Comparison of ENCODE assay signal across 8 cellular contexts in the genomic region with DNA sequence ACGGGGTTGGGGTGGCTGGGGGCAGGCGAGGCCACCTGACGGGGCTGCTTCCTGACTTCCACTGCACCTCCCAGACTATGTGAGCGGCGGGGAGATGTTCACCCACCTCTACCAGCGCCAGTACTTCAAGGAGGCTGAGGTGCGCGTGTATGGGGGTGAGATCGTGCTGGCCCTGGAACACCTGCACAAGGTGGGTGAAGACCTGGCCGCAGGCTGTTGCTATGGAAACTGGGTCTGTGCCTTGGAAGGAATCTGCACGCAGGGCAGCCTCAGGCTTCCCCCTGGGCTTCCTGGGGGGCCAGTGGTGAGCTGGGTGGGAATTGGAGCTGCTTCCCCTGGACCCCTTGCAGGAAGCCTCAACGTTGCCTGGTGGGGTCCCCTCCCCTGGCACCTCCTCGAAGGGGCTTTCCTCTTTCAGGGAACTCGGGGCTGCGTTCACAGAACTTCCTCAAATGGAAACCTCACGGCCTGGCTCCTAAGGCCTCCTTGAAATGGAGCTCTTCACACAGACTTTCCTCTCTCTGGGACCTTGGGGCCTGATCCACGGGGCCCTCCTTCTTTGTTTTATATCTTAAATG. TPM values are rescaled to one million over a fixed set of nuclear protein-coding genes. Genes with fewer than 3 reads are reported as not detected.
A peak's percentile ranks its signal among the peaks of the same experiment; 100 is the strongest.
DNase-seq lines count a peak whose midpoint lies in the region; ATAC-seq and TF ChIP-seq lines count a peak whose summit lies in the region.

No MANE protein-coding gene starts in this region.

- H3K36me3 Mint-ChIP-seq in CD4-positive, CD25-positive, alpha-beta regulatory T cell, result peaks cover 17% of the 10 kb centered on the region
- peaks cover 21% of the 10 kb centered on the region for H3K36me3 Mint-ChIP-seq in nephron (ENCODE audit: low read depth)

- H3K56ac ChIP-seq in IMR-90 (ENCODE audit: extremely low read depth, insufficient read depth, low read length), result no peak overlapping the region

- peaks cover 42% of the 10 kb centered on the region for H3K36me3 ChIP-seq in CD4-positive, CD25-positive, alpha-beta regulatory T cell (ENCODE audit: control insufficient read depth, insufficient read depth, low read length)
- H3K36me3 ChIP-seq in IMR-90 (ENCODE audit: control insufficient read depth, insufficient read depth, low read length) (peaks cover 32% of the 10 kb centered on the region), adipocyte (ENCODE audit: control insufficient read depth, insufficient read depth, low read length, severe bottlenecking) (peaks cover 43% of the 10 kb centered on the region)

- in situ Hi-C loops in IMR-90 (cut with MboI; ENCODE audit: low sequenced_read_pairs), result no loop called here

- peaks cover 6 to 69% of the 10 kb centered on the region in 2 experiments for H3K79me1 ChIP-seq in IMR-90 (ENCODE audit: low read depth in 1 of 2, low read length in 2 of 2)

- TF ChIP-seq RAD21 in IMR-90 (IDR thresholded peaks at IDR 0.05; ENCODE audit: low read length), result no peak

- no peak overlapping the region for H3K4me2 ChIP-seq in IMR-90 (ENCODE audit: low read depth, low read length)

- peak overlapping the region; percentile 10 for H3K27ac ChIP-seq in CD4-positive, CD25-positive, alpha-beta regulatory T cell (ENCODE audit: insufficient read depth, low read length, poor library complexity, severe bottlenecking)
- H3K27ac ChIP-seq in IMR-90 (ENCODE audit: insufficient read depth, low read length), result no peak overlapping the region

- no peaks in the 10 kb centered on the region for H3K9me3 Mint-ChIP-seq in CD4-positive, CD25-positive, alpha-beta regulatory T cell
- H3K9me3 Mint-ChIP-seq in nephron, result no peaks in the 10 kb centered on the region

- no peak overlapping the region for H2BK120ac ChIP-seq in IMR-90 (ENCODE audit: low read depth, low read length)

- peak overlapping the region; percentile 94 to 97 (median 96) for H3K4me3 Mint-ChIP-seq in CD4-positive, CD25-positive, alpha-beta regulatory T cell
- H3K4me3 Mint-ChIP-seq in nephron, result peak overlapping the region; percentile 86 to 91 (median 90)

- no peak for TF ChIP-seq CTCF in IMR-90 (conservative IDR thresholded peaks at IDR 0.05; ENCODE audit: low read depth, low read length)
- TF ChIP-seq CTCF in nephron (IDR thresholded peaks at IDR 0.05; ENCODE audit: unreplicated experiment in 3 of 3), result no peak

- H4K8ac ChIP-seq in IMR-90 (ENCODE audit: low read depth in 2 of 2, low read length in 2 of 2), result no peak overlapping the region

- H3K14ac ChIP-seq in IMR-90 (replicated peaks; ENCODE audit: low read depth, low read length), result no peak overlapping the region

- no peak overlapping the region for H3K4me3 ChIP-seq in CD4-positive, CD25-positive, alpha-beta regulatory T cell (ENCODE audit: low read depth, low read length)
- H3K4me3 ChIP-seq in IMR-90 (ENCODE audit: insufficient read depth, low read depth, low read length), result no peak overlapping the region
- no peak overlapping the region for H3K4me3 ChIP-seq in adipocyte (ENCODE audit: low read length)

- H4K5ac ChIP-seq in IMR-90 (ENCODE audit: low read depth, low read length), result no peak overlapping the region

- no peak overlapping the region for H2BK5ac ChIP-seq in IMR-90 (ENCODE audit: low read depth, low read length, poor library complexity, severe bottlenecking)

- peaks cover 14% of the 10 kb centered on the region for H3K9me1 ChIP-seq in IMR-90 (ENCODE audit: insufficient read depth, low read length)

- no peak overlapping the region for H2BK20ac ChIP-seq in IMR-90 (ENCODE audit: low read depth, low read length)

- no peaks in the 10 kb centered on the region for H4K20me1 ChIP-seq in IMR-90 (ENCODE audit: insufficient read depth, low read length)

- no peak overlapping the region for H4K91ac ChIP-seq in IMR-90 (ENCODE audit: insufficient read depth, low read depth, low read length)

- H2AFZ ChIP-seq in IMR-90 (replicated peaks; ENCODE audit: low read length, poor library complexity), result no peak overlapping the region

- no peak overlapping the region for H3K18ac ChIP-seq in IMR-90 (ENCODE audit: low read depth, low read length)

- H3K27ac Mint-ChIP-seq in CD4-positive, CD25-positive, alpha-beta regulatory T cell, result peak overlapping the region in 1 of 3 donors; percentile 91
- H3K27ac Mint-ChIP-seq in nephron, result no peak overlapping the region

- no peak for ATAC-seq in CD4-positive, CD25-positive, alpha-beta regulatory T cell (ENCODE audit: low read depth in 2 of 2)
- ATAC-seq in IMR-90 (ENCODE audit: low read depth) (no peak), HG02885 (IDR thresholded peaks at IDR 0.05; ENCODE audit: poor library complexity, unreplicated experiment) (no peak)

- H3K4me1 Mint-ChIP-seq in CD4-positive, CD25-positive, alpha-beta regulatory T cell, result peaks cover 0 to 42% (median 19%) of the 10 kb centered on the region in 4 donors
- peaks cover 13% of the 10 kb centered on the region for H3K4me1 Mint-ChIP-seq in nephron

- peaks cover 28% of the 10 kb centered on the region for H3K4me1 ChIP-seq in CD4-positive, CD25-positive, alpha-beta regulatory T cell (ENCODE audit: control insufficient read depth, insufficient read depth, low read length, poor library complexity, severe bottlenecking)
- peaks cover 21% of the 10 kb centered on the region for H3K4me1 ChIP-seq in IMR-90 (ENCODE audit: control insufficient read depth, insufficient read depth, low read length)
- peaks cover 33% of the 10 kb centered on the region for H3K4me1 ChIP-seq in adipocyte (ENCODE audit: control insufficient read depth, insufficient read depth, low read length)

- POLR2A ChIA-PET in IMR-90 (lab: Charles Lee; ENCODE audit: unreplicated experiment), result no interaction called here

- no peak overlapping the region for H3K9ac ChIP-seq in IMR-90 (ENCODE audit: low read depth, low read length)
- peak overlapping the region; percentile 98 for H3K9ac ChIP-seq in adipocyte (ENCODE audit: low read length)

- intact Hi-C loops in IMR-90 (cut with micrococcal nuclease), result no loop called here

- no peak overlapping the region for H3K23ac ChIP-seq in IMR-90 (ENCODE audit: low read depth, low read length)

- H3K27me3 Mint-ChIP-seq in CD4-positive, CD25-positive, alpha-beta regulatory T cell, result no peaks in the 10 kb centered on the region
- H3K27me3 Mint-ChIP-seq in nephron (ENCODE audit: low read depth), result peaks cover 4% of the 10 kb centered on the region

- H3K4ac ChIP-seq in IMR-90 (ENCODE audit: low read depth, low read length), result no peak overlapping the region

- dilution Hi-C loops in IMR-90 (cut with HindIII; ENCODE audit: low sequenced_read_pairs, unreplicated experiment), result no loop called here

- peak overlapping the region; percentile 76 for H2AK9ac ChIP-seq in IMR-90 (replicated peaks; ENCODE audit: low read depth, low read length, poor library complexity)

- H2BK15ac ChIP-seq in IMR-90 (ENCODE audit: low read depth, low read length), result no peak overlapping the region

- TF ChIP-seq POLR2A in IMR-90 (IDR thresholded peaks at IDR 0.05; ENCODE audit: low read depth, low read length), result no peak

- H3K27me3 ChIP-seq in CD4-positive, CD25-positive, alpha-beta regulatory T cell (ENCODE audit: control insufficient read depth, insufficient read depth, low read length), result no peaks in the 10 kb centered on the region
- no peaks in the 10 kb centered on the region for H3K27me3 ChIP-seq in IMR-90 (ENCODE audit: control insufficient read depth, insufficient read depth, low read length)
- H3K27me3 ChIP-seq in adipocyte (replicated peaks; ENCODE audit: control insufficient read depth, insufficient read depth, low read length), result no peaks in the 10 kb centered on the region

- no TSS peak for BruUV-seq in IMR-90 (replicated peaks; lab: Mats Ljungman, UMichigan)

- no peak overlapping the region for H2AK5ac ChIP-seq in IMR-90 (ENCODE audit: low read depth, low read length)

- 100% methylated on average over 2 of the region's 17 CpGs; no CpG with 5 or more reads in 1 of the 2 experiments for WGBS in IMR-90 (ENCODE audit: extremely low coverage in 2 of 2, insufficient read length in 1 of 2), 2 experiments

- DNase-seq in CD4-positive, CD25-positive, alpha-beta regulatory T cell, result no peak
- DNase-seq in IMR-90, result no peak
- no peak for DNase-seq in adipocyte (ENCODE audit: low read depth)
- no peak for DNase-seq in NCI-H526 treated with DMSO at 0.1 percent for 48 hours (lab: John Stamatoyannopoulos, UW)
- no peak for DNase-seq in activated CD4-positive, CD25-positive, alpha-beta regulatory T cell treated with anti-CD3 and anti-CD28 coated beads, Interleukin-2, amount 50 U/mL, for 72 hours
- DNase-seq in ecto neural progenitor cell (ENCODE audit: low spot score), result no peak

- CTCF ChIA-PET in IMR-90 (lab: Yijun Ruan, JAX), result no interaction called here

- H3K9me3 ChIP-seq in CD4-positive, CD25-positive, alpha-beta regulatory T cell (ENCODE audit: control insufficient read depth in 2 of 2, low read length in 2 of 2), result no peaks in the 10 kb centered on the region
- H3K9me3 ChIP-seq in IMR-90 (ENCODE audit: control insufficient read depth, insufficient read depth, low read length), result no peaks in the 10 kb centered on the region
- H3K9me3 ChIP-seq in adipocyte (ENCODE audit: control insufficient read depth, low read length), result no peaks in the 10 kb centered on the region

RNA-seq across cellular contexts. Expression of gene RPS6KA4, which starts 1.5 kb away (rescaled TPM):
- total RNA-seq in CD4-positive, CD25-positive, alpha-beta regulatory T cell, result 32.7 TPM
- 10 to 100 TPM in 2 of 4 donors, 1 to 10 TPM in 2; 6.3 to 14.6 (median 11.1) TPM for polyA plus RNA-seq in CD4-positive, CD25-positive, alpha-beta regulatory T cell
- 43.3 and 52.9 TPM in 2 replicates for total RNA-seq in IMR-90 (2012; rRNA removed)
- 38.8 and 46.7 TPM in 2 replicates for polyA plus RNA-seq in IMR-90 (2012; rRNA removed)
- polyA plus RNA-seq in IMR-90 (2012; cell fraction: cytosol; rRNA removed), result 36.4 and 60.6 TPM in 2 replicates
- polyA plus RNA-seq in IMR-90 (2012; cell fraction: nucleus; rRNA removed; ENCODE audit: low replicate concordance), result 52.0 and 125 TPM in 2 replicates

RNA-seq across cellular contexts. Expression of gene CCDC88B, which starts 20.5 kb away (rescaled TPM):
- 144 TPM for total RNA-seq in CD4-positive, CD25-positive, alpha-beta regulatory T cell
- polyA plus RNA-seq in CD4-positive, CD25-positive, alpha-beta regulatory T cell, result 10 to 100 TPM in 2 of 4 donors, 1 to 10 TPM in 2; 7.4 to 11.7 (median 9.7) TPM
- total RNA-seq in IMR-90 (2012; rRNA removed), result 1.3 and 1.7 TPM in 2 replicates
- 2.5 and 3.1 TPM in 2 replicates for polyA plus RNA-seq in IMR-90 (2012; rRNA removed)
- polyA plus RNA-seq in IMR-90 (2012; cell fraction: cytosol; rRNA removed), result 2.6 and 2.9 TPM in 2 replicates
- 2.4 and 3.8 TPM in 2 replicates for polyA plus RNA-seq in IMR-90 (2012; cell fraction: nucleus; rRNA removed; ENCODE audit: low replicate concordance)

RNA-seq across cellular contexts. Expression of gene PRDX5, which starts 42.6 kb away (rescaled TPM):
- total RNA-seq in CD4-positive, CD25-positive, alpha-beta regulatory T cell, result 40.1 TPM
- 100 to 1,000 TPM; 170 to 217 (median 187) TPM for polyA plus RNA-seq in CD4-positive, CD25-positive, alpha-beta regulatory T cell
- 120 and 160 TPM in 2 replicates for total RNA-seq in IMR-90 (2012; rRNA removed)
- polyA plus RNA-seq in IMR-90 (2012; rRNA removed), result 292 and 332 TPM in 2 replicates
- 766 and 775 TPM in 2 replicates for polyA plus RNA-seq in IMR-90 (2012; cell fraction: cytosol; rRNA removed)
- 159 and 265 TPM in 2 replicates for polyA plus RNA-seq in IMR-90 (2012; cell fraction: nucleus; rRNA removed; ENCODE audit: low replicate concordance)

RNA-seq across cellular contexts. Expression of gene TRMT112, which starts 43.1 kb away (rescaled TPM):
- 95.6 TPM for total RNA-seq in CD4-positive, CD25-positive, alpha-beta regulatory T cell
- polyA plus RNA-seq in CD4-positive, CD25-positive, alpha-beta regulatory T cell, result 100 to 1,000 TPM; 418 to 512 (median 480) TPM
- 202 and 206 TPM in 2 replicates for total RNA-seq in IMR-90 (2012; rRNA removed)
- polyA plus RNA-seq in IMR-90 (2012; rRNA removed), result 173 and 206 TPM in 2 replicates
- 669 and 1,019 TPM in 2 replicates for polyA plus RNA-seq in IMR-90 (2012; cell fraction: cytosol; rRNA removed)
- polyA plus RNA-seq in IMR-90 (2012; cell fraction: nucleus; rRNA removed; ENCODE audit: low replicate concordance), result 158 and 162 TPM in 2 replicates

RNA-seq across cellular contexts. Expression of gene ESRRA, which starts 55.2 kb away (rescaled TPM):
- 28.6 TPM for total RNA-seq in CD4-positive, CD25-positive, alpha-beta regulatory T cell
- 1 to 10 TPM; 6.0 to 7.4 (median 6.4) TPM for polyA plus RNA-seq in CD4-positive, CD25-positive, alpha-beta regulatory T cell
- 10.2 and 10.3 TPM in 2 replicates for total RNA-seq in IMR-90 (2012; rRNA removed)
- polyA plus RNA-seq in IMR-90 (2012; rRNA removed), result 15.0 and 15.8 TPM in 2 replicates
- 18.8 and 20.4 TPM in 2 replicates for polyA plus RNA-seq in IMR-90 (2012; cell fraction: cytosol; rRNA removed)
- polyA plus RNA-seq in IMR-90 (2012; cell fraction: nucleus; rRNA removed; ENCODE audit: low replicate concordance), result 16.3 and 44.0 TPM in 2 replicates

Comparison
In these comparisons a context has a peak if more than half of its experiments do, and no peak if none do; other contexts are left out.
1. RNA of gene CCDC88B, which starts 20.5 kb away (total RNA-seq): 144 TPM in CD4-positive, CD25-positive, alpha-beta regulatory T cell (single experiment); 1.3 to 1.7 TPM in IMR-90; every median in the first group is over 10 times any median in the second.